Comparison of ENCODE assay signal across 20 cellular contexts in the genomic region with DNA sequence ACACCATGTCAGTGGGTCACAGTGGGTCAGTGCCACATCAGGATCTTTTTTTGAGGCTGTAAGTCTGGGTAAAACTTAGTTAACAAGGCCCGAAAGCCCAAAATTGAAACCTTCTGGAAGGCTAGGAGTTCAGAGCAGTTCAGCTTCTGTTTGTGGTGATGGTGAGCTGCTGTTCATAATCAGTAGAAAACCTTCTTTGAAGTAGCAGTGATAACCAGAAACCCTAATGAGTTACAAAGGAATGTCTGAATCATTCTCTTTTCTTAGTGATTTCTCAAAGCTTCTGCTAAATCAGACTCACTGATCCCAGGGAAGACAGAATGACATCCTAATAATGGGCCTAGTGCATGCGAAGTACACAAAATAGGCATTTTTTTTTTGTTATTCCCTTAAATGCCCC.
A peak's percentile ranks its signal among the peaks of the same experiment; 100 is the strongest.
DNase-seq lines count a peak whose midpoint lies in the region; ATAC-seq and TF ChIP-seq lines count a peak whose summit lies in the region.
"Had no signal": no experiment of that assay in that cellular context is flagged by ENCODE, and none has a peak within 500 bp of the region (broad histone marks: within the 10 kb centered on the region; RNA-seq: fewer than 3 reads in every experiment).

No MANE protein-coding gene starts in this region.

- peak overlapping the region; percentile 31 for H3K27ac ChIP-seq in osteoblast (ENCODE audit: low read depth, low read length)
- H3K27ac ChIP-seq: right atrium auricular region, thyroid gland, WERI-Rb-1 had no signal

- H3K4me3 ChIP-seq in fibroblast of villous mesenchyme (ENCODE audit: low read depth, low read length) = no peak overlapping the region
- H3K4me3 ChIP-seq in osteoblast (ENCODE audit: insufficient read depth, low read length) = no peak overlapping the region
- H3K4me3 ChIP-seq: heart left ventricle, right atrium auricular region, thyroid gland had no signal

- H3K9me3 ChIP-seq in osteoblast (ENCODE audit: low read depth, low read length) = no peaks in the 10 kb centered on the region
- H3K9me3 ChIP-seq: heart left ventricle, right atrium auricular region, thyroid gland had no signal

- H3K9me3 Mint-ChIP-seq in nephron progenitor cell = no peaks in the 10 kb centered on the region
- H3K9me3 Mint-ChIP-seq: activated CD4-positive, alpha-beta memory T cell treated with anti-CD3 and anti-CD28 coated beads for 36 hours; activated naive CD8-positive, alpha-beta T cell treated with anti-CD3 and anti-CD28 coated beads for 36 hours; T-helper 1 cell treated with Interleukin-12 subunit alpha and Interleukin-12 subunit beta and Interleukin-4 antibody, amounts not matched to agents 30 μg/mL and 1 μg/mL, for 36 hours had no signal

- H3K4me1 Mint-ChIP-seq in nephron progenitor cell = peaks cover 11% of the 10 kb centered on the region
- H3K4me1 Mint-ChIP-seq: activated naive CD8-positive, alpha-beta T cell treated with anti-CD3 and anti-CD28 coated beads for 36 hours; stimulated activated memory B cell treated with anti-CD40 and anti-IgM and Interleukin-4, amounts not matched to agents 10 μg/mL and 1 μg/mL and 100 μg/mL, for 72 hours had no signal

- H3K27me3 Mint-ChIP-seq in nephron progenitor cell (ENCODE audit: low read depth, poor library complexity) = no peaks in the 10 kb centered on the region
- H3K27me3 Mint-ChIP-seq: activated CD4-positive, alpha-beta memory T cell treated with anti-CD3 and anti-CD28 coated beads for 36 hours; activated naive CD8-positive, alpha-beta T cell treated with anti-CD3 and anti-CD28 coated beads for 36 hours had no signal

- peaks cover 21% of the 10 kb centered on the region for H3K36me3 Mint-ChIP-seq in nephron progenitor cell (ENCODE audit: low read depth)
- H3K36me3 Mint-ChIP-seq: activated CD4-positive, alpha-beta memory T cell treated with anti-CD3 and anti-CD28 coated beads for 36 hours; activated naive CD8-positive, alpha-beta T cell treated with anti-CD3 and anti-CD28 coated beads for 36 hours; stimulated activated memory B cell treated with anti-CD40 and anti-IgM and Interleukin-4, amounts not matched to agents 10 μg/mL and 1 μg/mL and 100 μg/mL, for 72 hours had no signal

- peaks cover 40% of the 10 kb centered on the region for H3K36me3 ChIP-seq in osteoblast (ENCODE audit: insufficient read depth, low read length)
- H3K36me3 ChIP-seq: WERI-Rb-1 had no signal

- H3K79me2 ChIP-seq in osteoblast (ENCODE audit: insufficient read depth, low read length) = no peaks in the 10 kb centered on the region

- H3K27ac Mint-ChIP-seq in nephron progenitor cell = no peak overlapping the region
- H3K27ac Mint-ChIP-seq: activated CD4-positive, alpha-beta memory T cell treated with anti-CD3 and anti-CD28 coated beads for 36 hours; activated naive CD8-positive, alpha-beta T cell treated with anti-CD3 and anti-CD28 coated beads for 36 hours; stimulated activated memory B cell treated with anti-CD40 and anti-IgM and Interleukin-4, amounts not matched to agents 10 μg/mL and 1 μg/mL and 100 μg/mL, for 72 hours; T-helper 1 cell treated with Interleukin-12 subunit alpha and Interleukin-12 subunit beta and Interleukin-4 antibody, amounts not matched to agents 30 μg/mL and 1 μg/mL, for 36 hours had no signal

- H4K20me1 ChIP-seq in osteoblast (ENCODE audit: insufficient read depth, low read length) = no peaks in the 10 kb centered on the region

- no peak overlapping the region for H2AFZ ChIP-seq in osteoblast (ENCODE audit: low read length)

- no peak for TF ChIP-seq CTCF in fibroblast of villous mesenchyme (IDR thresholded peaks at IDR 0.05; ENCODE audit: insufficient read depth, low read depth, low read length)
- no peak for TF ChIP-seq CTCF in osteoblast (IDR thresholded peaks at IDR 0.05; ENCODE audit: extremely low read depth, low read depth, low read length)
- no peak for TF ChIP-seq CTCF in nephron progenitor cell (IDR thresholded peaks at IDR 0.05)

- H3K4me2 ChIP-seq in osteoblast (ENCODE audit: insufficient read depth, low read length) = peak overlapping the region; percentile 9

- no peak overlapping the region for H3K4me3 Mint-ChIP-seq in nephron progenitor cell
- H3K4me3 Mint-ChIP-seq: activated CD4-positive, alpha-beta memory T cell treated with anti-CD3 and anti-CD28 coated beads for 36 hours; activated naive CD8-positive, alpha-beta T cell treated with anti-CD3 and anti-CD28 coated beads for 36 hours; stimulated activated memory B cell treated with anti-CD40 and anti-IgM and Interleukin-4, amounts not matched to agents 10 μg/mL and 1 μg/mL and 100 μg/mL, for 72 hours; T-helper 1 cell treated with Interleukin-12 subunit alpha and Interleukin-12 subunit beta and Interleukin-4 antibody, amounts not matched to agents 30 μg/mL and 1 μg/mL, for 36 hours had no signal

- peak; percentile 36 for ATAC-seq in SK-N-SH treated with all-trans-retinoic acid at 6 μM for 48 hours
- no peak for ATAC-seq in GM19324 (IDR thresholded peaks at IDR 0.05; ENCODE audit: low FRiP score, unreplicated experiment)
- ATAC-seq: stimulated activated memory B cell treated with anti-CD40 and anti-IgM and Interleukin-4, amounts not matched to agents 10 μg/mL and 1 μg/mL and 100 μg/mL, for 72 hours had no signal

- DNase-seq in AG20443 (ENCODE audit: low spot score) (peak; percentile 38), fibroblast of villous mesenchyme (ENCODE audit: low read depth) (peak; percentile 54), osteoblast (ENCODE audit: insufficient read length, low spot score, missing footprints) (no peak), NCI-H146 (lab: John Stamatoyannopoulos, UW) (no peak), nephron progenitor cell (no peak), ureter (ENCODE audit: low spot score) (no peak)
- DNase-seq: activated CD4-positive, alpha-beta memory T cell treated with anti-CD3 and anti-CD28 coated beads for 36 hours; activated naive CD8-positive, alpha-beta T cell treated with anti-CD3 and anti-CD28 coated beads for 36 hours; heart left ventricle; mesendoderm; NCI-H1417 treated with DMSO at 0.1 percent for 48 hours; NCI-H69; SHP77 treated with DMSO at 0.1 percent for 48 hours; thyroid gland; WERI-Rb-1 had no signal

- no peaks in the 10 kb centered on the region for H3K27me3 ChIP-seq in osteoblast (ENCODE audit: insufficient read depth, low read length)
- H3K27me3 ChIP-seq: heart left ventricle, right atrium auricular region, thyroid gland had no signal

- H3K4me1 ChIP-seq in osteoblast (ENCODE audit: insufficient read depth, low read length) = peaks cover 35% of the 10 kb centered on the region

TF ChIP-seq in SK-N-SH treated with all-trans-retinoic acid at 6 μM for 48 hours, 23 proteins besides CTCF, POLR2A, EP300 and RAD21:
- TF ChIP-seq SNAI2 (CRISPR knock-in tag; IDR thresholded peaks at IDR 0.05) (no peak), GLIS3 (CRISPR knock-in tag; IDR thresholded peaks at IDR 0.05) (no peak)

Comparison
In these comparisons a context has a peak if more than half of its experiments do, and no peak if none do; other contexts are left out.
1. DNase-seq: peak in AG20443 (single experiment) and fibroblast of villous mesenchyme (single experiment); none in osteoblast (single experiment), NCI-H146 (single experiment), nephron progenitor cell (single experiment) and ureter (single experiment).